8 cellular contexts compared by ENCODE assay signal in genomic region chr5:59188415-59189225, GRCh38.
DNase-seq lines count a peak whose midpoint lies in the region; ATAC-seq, FAIRE-seq and TF ChIP-seq lines count a peak whose summit lies in the region.

No MANE protein-coding gene starts in this region.

- H3K27ac ChIP-seq in caudate nucleus (ENCODE audit: low read depth, low read length) (no peak overlapping the region), keratinocyte (ENCODE audit: control insufficient read depth, insufficient read depth, low read length) (no peak overlapping the region)

- no peaks in the 10 kb centered on the region for H3K79me2 ChIP-seq in keratinocyte (ENCODE audit: control insufficient read depth, insufficient read depth, low read length)

- no peaks in the 10 kb centered on the region for H4K20me1 ChIP-seq in keratinocyte (ENCODE audit: control insufficient read depth, extremely low read depth, insufficient read depth, low read length)

- FAIRE-seq in keratinocyte (lab: Jason Lieb, UNC): peak; percentile 83

- no peaks in the 10 kb centered on the region for H3K36me3 ChIP-seq in keratinocyte (ENCODE audit: control insufficient read depth in 2 of 2, extremely low read depth in 1 of 2, insufficient read depth in 2 of 2, low read length in 2 of 2)

- H3K27me3 ChIP-seq in keratinocyte (ENCODE audit: control insufficient read depth, extremely low read depth, insufficient read depth, low read length): no peaks in the 10 kb centered on the region

- ATAC-seq in HG02884 (IDR thresholded peaks at IDR 0.05; ENCODE audit: unreplicated experiment): peak; percentile 72
- no peak for ATAC-seq in HG03571 (IDR thresholded peaks at IDR 0.05; ENCODE audit: unreplicated experiment)

- TF ChIP-seq CTCF in GM12875 (IDR thresholded peaks at IDR 0.05; ENCODE audit: borderline replicate concordance, insufficient read depth, low read depth, low read length): peak; percentile 40; the same call in 1 of the 2 replicates
- peak; percentile 49 to 81 (median 63) for TF ChIP-seq CTCF in keratinocyte (optimal IDR thresholded peaks at IDR 0.05 in 1 of 3, IDR thresholded peaks at IDR 0.05 in 1 of 3, conservative IDR thresholded peaks at IDR 0.05 in 1 of 3; ENCODE audit: extremely low read depth in 1 of 3, insufficient read depth in 2 of 3, low read length in 3 of 3)

- DNase-seq in NCI-H2171 treated with DMSO at 0.1 percent for 48 hours (lab: John Stamatoyannopoulos, UW): peak; percentile 57
- DNase-seq in activated CD4-positive, CD25-positive, alpha-beta regulatory T cell treated with anti-CD3 and anti-CD28 coated beads, Interleukin-2, amount 50 U/mL, for 16 hours (ENCODE audit: low read depth, low spot score): peak; percentile 13
- DNase-seq in caudate nucleus (lab: John Stamatoyannopoulos, UW): peak in 48 of 61 donors; percentile 0 to 79 (median 24)
- DNase-seq in keratinocyte (ENCODE audit: low read depth, low spot score): peak; percentile 28
- DNase-seq in stimulated activated CD4-positive, alpha-beta T cell treated with anti-CD3 and anti-CD28 coated beads, Interleukin-1b, Interleukin-23, amount 100 ng/mL, for 1 hour (ENCODE audit: low read depth in 2 of 2): peak; percentile 21 to 22

- no peak overlapping the region for H3K9ac ChIP-seq in keratinocyte (ENCODE audit: control insufficient read depth, extremely low read depth, insufficient read depth, low read length)

- H3K4me2 ChIP-seq in keratinocyte (ENCODE audit: control insufficient read depth, extremely low read depth, insufficient read depth, low read depth, low read length): peak overlapping the region; percentile 61

- H3K4me3 ChIP-seq in GM12875 (ENCODE audit: low read depth, low read length) (no peak overlapping the region), keratinocyte (ENCODE audit: control insufficient read depth in 2 of 3, extremely low read depth in 1 of 3, insufficient read depth in 2 of 3, low read depth in 1 of 3, low read length in 3 of 3) (no peak overlapping the region)

- peaks cover 4% of the 10 kb centered on the region for H3K4me1 ChIP-seq in keratinocyte (ENCODE audit: control insufficient read depth, extremely low read depth, insufficient read depth, low read length)

- H3K9me3 ChIP-seq in keratinocyte (ENCODE audit: control insufficient read depth, low read depth, low read length): no peaks in the 10 kb centered on the region

- no peak overlapping the region for H2AFZ ChIP-seq in keratinocyte (ENCODE audit: control insufficient read depth, low read length)

- H3K9me1 ChIP-seq in keratinocyte (ENCODE audit: control insufficient read depth, extremely low read depth, insufficient read depth, low read length): no peaks in the 10 kb centered on the region

- dilution Hi-C loops in keratinocyte (cut with MboI; ENCODE audit: extremely low pct_ligation_motif_present, low sequenced_read_pairs): loop anchor here (25.0 kb wide), 1 partner anchor 174 kb away; no protein-coding TSS in a partner anchor
